In the genomic region with DNA sequence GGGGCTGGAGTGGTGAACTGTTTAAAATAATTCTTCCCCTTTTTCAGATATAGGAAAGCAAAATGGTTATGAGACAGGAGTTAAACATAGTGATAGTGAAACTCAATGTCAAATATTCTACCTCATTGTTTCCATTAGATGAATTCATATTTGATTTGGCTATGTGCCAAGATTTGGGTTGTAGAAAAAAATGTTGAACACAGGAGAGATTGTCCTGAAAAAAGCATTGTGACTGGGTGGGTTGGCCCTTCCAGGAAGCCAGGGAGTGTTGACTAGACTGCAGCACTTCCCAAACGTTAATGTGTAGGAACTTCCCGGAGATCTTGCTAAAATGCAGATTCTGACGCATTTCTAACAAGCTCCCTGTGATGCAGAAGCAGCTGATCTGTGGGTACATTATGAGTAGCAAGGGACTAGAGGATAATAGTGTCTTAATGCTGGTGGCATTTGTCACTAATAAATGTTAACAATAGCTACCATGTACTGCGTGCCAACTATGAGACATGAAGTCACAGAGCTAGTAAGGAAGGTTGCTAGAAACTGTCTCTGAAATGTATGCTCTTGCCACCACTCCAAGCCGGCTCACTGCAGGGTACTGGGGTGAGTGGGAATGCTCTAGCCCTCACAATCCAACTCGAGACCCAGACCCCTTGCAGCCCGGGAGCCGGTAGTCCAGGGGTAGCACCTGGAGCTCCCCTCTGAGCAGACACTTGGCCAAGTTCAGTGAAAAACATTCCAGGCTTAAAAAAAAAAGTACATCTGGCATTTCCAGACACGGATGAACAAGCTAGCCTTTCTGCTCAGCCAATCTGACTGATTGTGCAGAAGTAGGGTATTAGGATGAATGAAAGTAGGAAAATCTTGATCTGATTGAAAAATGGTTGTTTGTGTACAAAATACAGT, we compare ENCODE assay signal across 7 cellular contexts.
A peak's percentile ranks its signal among the peaks of the same experiment; 100 is the strongest.
DNase-seq lines count a peak whose midpoint lies in the region; ATAC-seq, FAIRE-seq and TF ChIP-seq lines count a peak whose summit lies in the region.

No MANE protein-coding gene starts in this region.

- no peak for FAIRE-seq in small intestine (lab: Jason Lieb, UNC)

- H3K9ac ChIP-seq in MM.1S (ENCODE audit: low read length): no peak overlapping the region

- H3K27me3 ChIP-seq in MM.1S (replicated peaks; ENCODE audit: insufficient read depth, low read length): no peaks in the 10 kb centered on the region
- no peaks in the 10 kb centered on the region for H3K27me3 ChIP-seq in small intestine (ENCODE audit: control insufficient read depth in 2 of 2, insufficient read depth in 2 of 2, low read length in 2 of 2)

- H2AFZ ChIP-seq in MM.1S (ENCODE audit: low read length): no peak overlapping the region

- no peak for TF ChIP-seq CTCF in MM.1S (IDR thresholded peaks at IDR 0.05; ENCODE audit: low read length)

- no peaks in the 10 kb centered on the region for H4K20me1 ChIP-seq in MM.1S (ENCODE audit: insufficient read depth, low read length)

- no peaks in the 10 kb centered on the region for H3K9me2 ChIP-seq in MM.1S (replicated peaks; ENCODE audit: insufficient read depth, low read length)

- peak; percentile 78 for ATAC-seq in SK-N-SH treated with all-trans-retinoic acid at 6 μM for 48 hours
- no peak for ATAC-seq in HG02588 (IDR thresholded peaks at IDR 0.05; ENCODE audit: unreplicated experiment)
- no peak for ATAC-seq in GM18517 (IDR thresholded peaks at IDR 0.05; ENCODE audit: unreplicated experiment)

- no peak overlapping the region for H3K27ac ChIP-seq in MM.1S (ENCODE audit: low read length)
- no peak overlapping the region for H3K27ac ChIP-seq in small intestine (ENCODE audit: low read depth in 1 of 2, low read length in 1 of 2)

- H3K9me3 ChIP-seq in MM.1S (replicated peaks; ENCODE audit: insufficient read depth, low read length) (no peaks in the 10 kb centered on the region; the same call in 1 of the 2 replicates), small intestine (ENCODE audit: control insufficient read depth, low read depth) (no peaks in the 10 kb centered on the region)

- WGBS in small intestine, 3 donors: 18 to 44% (median 33%) methylated on average over 9 of the region's 9 CpGs

- H3K4me1 ChIP-seq in MM.1S (ENCODE audit: low read length) (no peaks in the 10 kb centered on the region), small intestine (ENCODE audit: control insufficient read depth in 2 of 2, insufficient read depth in 1 of 2, low read depth in 1 of 2, low read length in 1 of 2) (peaks cover 0 to 10% of the 10 kb centered on the region in 2 donors)

- no peak overlapping the region for H3K4me2 ChIP-seq in MM.1S (ENCODE audit: low read depth, low read length)

- peak; percentile 13 for DNase-seq in MM.1S
- peak; percentile 30 for DNase-seq in glomerular visceral epithelial cell (ENCODE audit: extremely low spot score)
- peak; percentile 51 for DNase-seq in small intestine
- DNase-seq in NCI-H524 (lab: John Stamatoyannopoulos, UW): no peak

- H3K4me3 ChIP-seq in MM.1S (ENCODE audit: low read length) (no peak overlapping the region), small intestine (ENCODE audit: low read depth in 1 of 2, low read length in 2 of 2) (no peak overlapping the region)

- H3K79me2 ChIP-seq in MM.1S (ENCODE audit: low read length): no peaks in the 10 kb centered on the region

- H3F3A ChIP-seq in MM.1S (ENCODE audit: insufficient read depth, low read length): no peaks in the 10 kb centered on the region

- H3K36me3 ChIP-seq in MM.1S (replicated peaks; ENCODE audit: insufficient read depth, low read length) (no peaks in the 10 kb centered on the region), small intestine (ENCODE audit: control insufficient read depth in 2 of 2, insufficient read depth in 2 of 2, low read length in 2 of 2) (no peaks in the 10 kb centered on the region)

TF ChIP-seq in SK-N-SH treated with all-trans-retinoic acid at 6 μM for 48 hours, 23 proteins besides CTCF, POLR2A, EP300 and RAD21:
- TF ChIP-seq ZNF70 (CRISPR knock-in tag; IDR thresholded peaks at IDR 0.05): peak; percentile 81
- TF ChIP-seq, protein P1, sequence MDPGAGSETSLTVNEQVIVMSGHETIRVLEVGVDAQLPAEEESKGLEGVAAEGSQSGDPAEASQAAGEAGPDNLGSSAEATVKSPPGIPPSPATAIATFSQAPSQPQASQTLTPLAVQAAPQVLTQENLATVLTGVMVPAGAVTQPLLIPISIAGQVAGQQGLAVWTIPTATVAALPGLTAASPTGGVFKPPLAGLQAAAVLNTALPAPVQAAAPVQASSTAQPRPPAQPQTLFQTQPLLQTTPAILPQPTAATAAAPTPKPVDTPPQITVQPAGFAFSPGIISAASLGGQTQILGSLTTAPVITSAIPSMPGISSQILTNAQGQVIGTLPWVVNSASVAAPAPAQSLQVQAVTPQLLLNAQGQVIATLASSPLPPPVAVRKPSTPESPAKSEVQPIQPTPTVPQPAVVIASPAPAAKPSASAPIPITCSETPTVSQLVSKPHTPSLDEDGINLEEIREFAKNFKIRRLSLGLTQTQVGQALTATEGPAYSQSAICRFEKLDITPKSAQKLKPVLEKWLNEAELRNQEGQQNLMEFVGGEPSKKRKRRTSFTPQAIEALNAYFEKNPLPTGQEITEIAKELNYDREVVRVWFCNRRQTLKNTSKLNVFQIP (CRISPR knock-in tag; IDR thresholded peaks at IDR 0.05; ENCODE audit: borderline replicate concordance, low read depth): no peak
- no peak for TF ChIP-seq ZC3H10 (CRISPR knock-in tag; IDR thresholded peaks at IDR 0.05)
- TF ChIP-seq, protein P2, sequence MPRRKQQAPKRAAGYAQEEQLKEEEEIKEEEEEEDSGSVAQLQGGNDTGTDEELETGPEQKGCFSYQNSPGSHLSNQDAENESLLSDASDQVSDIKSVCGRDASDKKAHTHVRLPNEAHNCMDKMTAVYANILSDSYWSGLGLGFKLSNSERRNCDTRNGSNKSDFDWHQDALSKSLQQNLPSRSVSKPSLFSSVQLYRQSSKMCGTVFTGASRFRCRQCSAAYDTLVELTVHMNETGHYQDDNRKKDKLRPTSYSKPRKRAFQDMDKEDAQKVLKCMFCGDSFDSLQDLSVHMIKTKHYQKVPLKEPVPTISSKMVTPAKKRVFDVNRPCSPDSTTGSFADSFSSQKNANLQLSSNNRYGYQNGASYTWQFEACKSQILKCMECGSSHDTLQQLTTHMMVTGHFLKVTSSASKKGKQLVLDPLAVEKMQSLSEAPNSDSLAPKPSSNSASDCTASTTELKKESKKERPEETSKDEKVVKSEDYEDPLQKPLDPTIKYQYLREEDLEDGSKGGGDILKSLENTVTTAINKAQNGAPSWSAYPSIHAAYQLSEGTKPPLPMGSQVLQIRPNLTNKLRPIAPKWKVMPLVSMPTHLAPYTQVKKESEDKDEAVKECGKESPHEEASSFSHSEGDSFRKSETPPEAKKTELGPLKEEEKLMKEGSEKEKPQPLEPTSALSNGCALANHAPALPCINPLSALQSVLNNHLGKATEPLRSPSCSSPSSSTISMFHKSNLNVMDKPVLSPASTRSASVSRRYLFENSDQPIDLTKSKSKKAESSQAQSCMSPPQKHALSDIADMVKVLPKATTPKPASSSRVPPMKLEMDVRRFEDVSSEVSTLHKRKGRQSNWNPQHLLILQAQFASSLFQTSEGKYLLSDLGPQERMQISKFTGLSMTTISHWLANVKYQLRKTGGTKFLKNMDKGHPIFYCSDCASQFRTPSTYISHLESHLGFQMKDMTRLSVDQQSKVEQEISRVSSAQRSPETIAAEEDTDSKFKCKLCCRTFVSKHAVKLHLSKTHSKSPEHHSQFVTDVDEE (CRISPR knock-in tag; IDR thresholded peaks at IDR 0.05): no peak
- peak; percentile 39; the same call in 1 of the 2 replicates for TF ChIP-seq ISL1 (CRISPR knock-in tag; IDR thresholded peaks at IDR 0.05)
- 0 out of 2 replicates have a peak, but pooled peaks have one; percentile 29 for TF ChIP-seq TCF4 (CRISPR knock-in tag; IDR thresholded peaks at IDR 0.05; ENCODE audit: borderline replicate concordance)
- TF ChIP-seq, protein P3, sequence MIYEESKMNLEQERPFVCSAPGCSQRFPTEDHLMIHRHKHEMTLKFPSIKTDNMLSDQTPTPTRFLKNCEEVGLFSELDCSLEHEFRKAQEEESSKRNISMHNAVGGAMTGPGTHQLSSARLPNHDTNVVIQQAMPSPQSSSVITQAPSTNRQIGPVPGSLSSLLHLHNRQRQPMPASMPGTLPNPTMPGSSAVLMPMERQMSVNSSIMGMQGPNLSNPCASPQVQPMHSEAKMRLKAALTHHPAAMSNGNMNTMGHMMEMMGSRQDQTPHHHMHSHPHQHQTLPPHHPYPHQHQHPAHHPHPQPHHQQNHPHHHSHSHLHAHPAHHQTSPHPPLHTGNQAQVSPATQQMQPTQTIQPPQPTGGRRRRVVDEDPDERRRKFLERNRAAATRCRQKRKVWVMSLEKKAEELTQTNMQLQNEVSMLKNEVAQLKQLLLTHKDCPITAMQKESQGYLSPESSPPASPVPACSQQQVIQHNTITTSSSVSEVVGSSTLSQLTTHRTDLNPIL (CRISPR knock-in tag; IDR thresholded peaks at IDR 0.05; ENCODE audit: low read depth): no peak

Comparison
In these comparisons a context has a peak if more than half of its experiments do, and no peak if none do; other contexts are left out.
1. DNase-seq: peak in MM.1S (single experiment), glomerular visceral epithelial cell (single experiment) and small intestine (single experiment); none in NCI-H524 (0 of 2).